33 cellular contexts compared by ENCODE assay signal in the genomic region with DNA sequence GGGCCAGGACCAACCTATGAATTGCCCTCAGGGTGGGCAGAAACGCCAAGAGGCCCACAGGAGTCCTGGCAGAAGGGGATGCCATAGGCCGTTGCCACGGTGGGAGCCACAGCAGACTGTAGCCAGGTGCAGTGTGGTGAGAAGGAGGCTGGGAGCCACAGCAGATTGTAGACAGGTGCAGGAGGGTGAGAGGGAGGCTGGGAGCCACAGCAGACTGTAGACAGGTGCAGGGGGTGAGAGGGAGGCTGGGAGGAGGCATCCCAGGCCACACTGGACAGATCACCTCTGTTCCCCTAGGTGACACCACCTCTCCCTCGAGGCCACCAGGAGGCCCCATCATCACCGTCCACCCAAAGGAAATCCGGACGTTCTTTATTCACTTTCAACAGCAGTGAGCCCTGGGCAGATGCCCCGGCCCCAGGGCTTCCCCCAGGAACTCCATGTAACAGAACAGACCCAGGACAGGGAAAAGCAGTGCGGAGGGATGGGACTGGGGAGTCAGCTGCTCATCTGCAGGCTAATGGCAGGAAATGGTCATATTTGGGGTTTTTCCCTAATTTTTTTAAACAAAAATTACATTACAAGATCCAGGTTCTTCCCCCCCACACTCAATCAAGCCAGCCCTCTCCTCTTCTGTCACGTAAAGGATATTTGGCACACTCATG. TPM values are rescaled to one million over a fixed set of nuclear protein-coding genes. Genes with fewer than 3 reads are reported as not detected.
DNase-seq lines count a peak whose midpoint lies in the region; ATAC-seq, FAIRE-seq and TF ChIP-seq lines count a peak whose summit lies in the region.
"Had no signal": no experiment of that assay in that cellular context is flagged by ENCODE, and none has a peak within 500 bp of the region (broad histone marks: within the 10 kb centered on the region; RNA-seq: fewer than 3 reads in every experiment).

No MANE protein-coding gene starts in this region.

- H3K27me3 ChIP-seq in WERI-Rb-1 (ENCODE audit: insufficient read depth, low read depth, severe bottlenecking): no peaks in the 10 kb centered on the region
- no peaks in the 10 kb centered on the region; a peak in 1 of 5 replicates for H3K27me3 ChIP-seq in HepG2 (ENCODE audit: control insufficient read depth in 1 of 2, insufficient read depth in 2 of 2, low read length in 2 of 2)
- H3K27me3 ChIP-seq in upper lobe of right lung: no peaks in the 10 kb centered on the region
- H3K27me3 ChIP-seq in PC-9 (ENCODE audit: insufficient read depth, low read depth): no peaks in the 10 kb centered on the region
- H3K27me3 ChIP-seq: body of pancreas, gastroesophageal sphincter, pancreas had no signal

- POLR2A ChIA-PET in HepG2 (lab: Yijun Ruan, JAX): no interaction called here
- POLR2A ChIA-PET in PC-9 (lab: Charles Lee; ENCODE audit: unreplicated experiment): no interaction called here

- no peak overlapping the region for H3K4me3 Mint-ChIP-seq in activated naive CD4-positive, alpha-beta T cell treated with anti-CD3 and anti-CD28 coated beads, Interleukin-2, amount 10 ng/mL, durations not matched to agents 7 days and 5 days
- H3K4me3 Mint-ChIP-seq: activated CD4-positive, alpha-beta T cell treated with anti-CD3 and anti-CD28 coated beads, Interleukin-2, amount 10 ng/mL, durations not matched to agents 24 days and 14 days; CD4-positive, alpha-beta memory T cell; nephron progenitor cell had no signal

- H2AFZ ChIP-seq in HepG2 (ENCODE audit: low read length): no peak overlapping the region
- H2AFZ ChIP-seq in PC-9: no peak overlapping the region
- H2AFZ ChIP-seq: GM23248 had no signal

- CTCF ChIA-PET in activated naive CD4-positive, alpha-beta T cell treated with anti-CD3 and anti-CD28 coated beads, Interleukin-2, amount 10 ng/mL, durations not matched to agents 7 days and 5 days (lab: Charles Lee): no interaction called here
- CTCF ChIA-PET in HepG2 (lab: Yijun Ruan, JAX; ENCODE audit: low intra/inter-chr PET ratio, low total read pairs): interaction anchor here (1.0 kb wide), 1 partner anchor 67 kb away, joined by 3 read pairs; no protein-coding TSS in a partner anchor
- CTCF ChIA-PET in PC-9 (lab: Charles Lee): no interaction called here

- H3K9me3 Mint-ChIP-seq in activated naive CD4-positive, alpha-beta T cell treated with anti-CD3 and anti-CD28 coated beads, Interleukin-2, amount 50 U/mL, for 72 hours: peaks cover 0 to 4% of the 10 kb centered on the region in 2 donors
- H3K9me3 Mint-ChIP-seq in activated naive CD4-positive, alpha-beta T cell treated with anti-CD3 and anti-CD28 coated beads, Interleukin-2, amount 10 ng/mL, durations not matched to agents 7 days and 5 days: no peaks in the 10 kb centered on the region
- H3K9me3 Mint-ChIP-seq: activated CD4-positive, alpha-beta T cell treated with anti-CD3 and anti-CD28 coated beads, Interleukin-2, amount 10 ng/mL, durations not matched to agents 24 days and 14 days; nephron progenitor cell had no signal

- no peak overlapping the region for H3K27ac ChIP-seq in WERI-Rb-1
- no peak overlapping the region for H3K27ac ChIP-seq in HepG2 (ENCODE audit: extremely low read length, insufficient read depth, low read length)
- H3K27ac ChIP-seq in upper lobe of right lung: no peak overlapping the region
- no peak overlapping the region for H3K27ac ChIP-seq in PC-9
- H3K27ac ChIP-seq: body of pancreas, gastroesophageal sphincter, GM23248, pancreas, skin epidermis, VCaP had no signal

- no peaks in the 10 kb centered on the region for H3K79me2 ChIP-seq in HepG2 (ENCODE audit: insufficient read depth, low read length)
- H3K79me2 ChIP-seq in PC-9 (ENCODE audit: low read depth): no peaks in the 10 kb centered on the region

- peak overlapping the region; percentile 22 to 58 for H3K27ac Mint-ChIP-seq in activated naive CD4-positive, alpha-beta T cell treated with anti-CD3 and anti-CD28 coated beads, Interleukin-2, amount 50 U/mL, for 72 hours
- H3K27ac Mint-ChIP-seq in activated naive CD4-positive, alpha-beta T cell treated with anti-CD3 and anti-CD28 coated beads, Interleukin-2, amount 10 ng/mL, durations not matched to agents 7 days and 5 days: no peak overlapping the region
- H3K27ac Mint-ChIP-seq: activated CD4-positive, alpha-beta T cell treated with anti-CD3 and anti-CD28 coated beads, Interleukin-2, amount 10 ng/mL, durations not matched to agents 24 days and 14 days; nephron progenitor cell had no signal

- H3K4me1 Mint-ChIP-seq in activated naive CD4-positive, alpha-beta T cell treated with anti-CD3 and anti-CD28 coated beads, Interleukin-2, amount 10 ng/mL, durations not matched to agents 7 days and 5 days: no peaks in the 10 kb centered on the region
- H3K4me1 Mint-ChIP-seq: activated CD4-positive, alpha-beta T cell treated with anti-CD3 and anti-CD28 coated beads, Interleukin-2, amount 10 ng/mL, durations not matched to agents 24 days and 14 days had no signal

- no peak for TF ChIP-seq POLR2A in HepG2 (IDR thresholded peaks at IDR 0.05; ENCODE audit: insufficient read depth in 1 of 2, low read depth in 2 of 2, low read length in 2 of 2)

- 74% methylated on average over 10 of the region's 10 CpGs for WGBS in HepG2 (ENCODE audit: low lambda C conversion rate)

- no peak for TF ChIP-seq EP300 in HepG2 (IDR thresholded peaks at IDR 0.05; ENCODE audit: low read depth in 2 of 2, low read length in 2 of 2)
- no peak for TF ChIP-seq EP300 in HepG2 (CRISPR knock-in tag; IDR thresholded peaks at IDR 0.05; ENCODE audit: borderline replicate concordance)

- peaks cover 9% of the 10 kb centered on the region for H3K36me3 ChIP-seq in WERI-Rb-1
- H3K36me3 ChIP-seq in HepG2 (replicated peaks in 1 of 2; ENCODE audit: control insufficient read depth in 1 of 2, insufficient read depth in 2 of 2, low read length in 2 of 2): peaks cover 2 to 4% of the 10 kb centered on the region in 2 experiments; a peak in 1 of 5 replicates
- peaks cover 30% of the 10 kb centered on the region for H3K36me3 ChIP-seq in upper lobe of right lung
- H3K36me3 ChIP-seq in PC-9 (ENCODE audit: low read depth): no peaks in the 10 kb centered on the region

- TF ChIP-seq CTCF in WERI-Rb-1 (IDR thresholded peaks at IDR 0.05; ENCODE audit: low read depth, low read length) (peak; percentile 26; the same call in 1 of the 2 replicates), HepG2 (CRISPR knock-in tag; IDR thresholded peaks at IDR 0.05) (peak; percentile 46), upper lobe of right lung (IDR thresholded peaks at IDR 0.05) (no peak), PC-9 (conservative IDR thresholded peaks at IDR 0.05) (no peak)

- intact Hi-C loops in HepG2 (cut with micrococcal nuclease; ENCODE audit: unreplicated experiment): loop anchor here (10.0 kb wide), 1 partner anchor 64 kb away; no protein-coding TSS in a partner anchor
- intact Hi-C loops in upper lobe of right lung (cut with DNase I): no loop called here
- intact Hi-C loops in PC-9 (cut with micrococcal nuclease; ENCODE audit: unreplicated experiment): no loop called here
- intact Hi-C loops in head of caudate nucleus (cut with DNase I): no loop called here

- FAIRE-seq in HepG2 (lab: Jason Lieb, UNC): no peak
- FAIRE-seq: A204.1, HTR-8/SVneo, pancreas had no signal

- in situ Hi-C loops in HepG2 (cut with HindIII; ENCODE audit: extremely low pct_ligation_motif_present, low pct_unique_long_range_greater_than_20kb): no loop called here

- peak in 1 of 2 donors; percentile 31 for ATAC-seq in activated naive CD4-positive, alpha-beta T cell treated with anti-CD3 and anti-CD28 coated beads, Interleukin-2, amount 50 U/mL, for 72 hours
- ATAC-seq in HepG2 (peak; percentile 81), upper lobe of right lung (peak; percentile 10), HG03280 (IDR thresholded peaks at IDR 0.05; ENCODE audit: unreplicated experiment) (no peak)
- ATAC-seq: body of pancreas, gastroesophageal sphincter, pancreas, PC-3 had no signal

- H3K27me3 Mint-ChIP-seq in activated naive CD4-positive, alpha-beta T cell treated with anti-CD3 and anti-CD28 coated beads, Interleukin-2, amount 10 ng/mL, durations not matched to agents 7 days and 5 days: no peaks in the 10 kb centered on the region
- H3K27me3 Mint-ChIP-seq: activated CD4-positive, alpha-beta T cell treated with anti-CD3 and anti-CD28 coated beads, Interleukin-2, amount 10 ng/mL, durations not matched to agents 24 days and 14 days; CD4-positive, alpha-beta memory T cell had no signal

- H3K9me3 ChIP-seq in WERI-Rb-1 (ENCODE audit: severe bottlenecking): no peaks in the 10 kb centered on the region
- H3K9me3 ChIP-seq in HepG2 (ENCODE audit: low read length): no peaks in the 10 kb centered on the region
- H3K9me3 ChIP-seq in upper lobe of right lung: no peaks in the 10 kb centered on the region
- no peaks in the 10 kb centered on the region for H3K9me3 ChIP-seq in PC-9 (ENCODE audit: insufficient read depth, low read depth)
- H3K9me3 ChIP-seq: body of pancreas, gastroesophageal sphincter, pancreas had no signal

- no peaks in the 10 kb centered on the region for H3F3A ChIP-seq in PC-9 (ENCODE audit: insufficient read depth, low read depth)

- no peak overlapping the region for H3K4me2 ChIP-seq in HepG2 (ENCODE audit: low read depth, low read length)
- no peak overlapping the region for H3K4me2 ChIP-seq in PC-9

- H3K4me3 ChIP-seq in WERI-Rb-1 (ENCODE audit: low read depth, low read length): no peak overlapping the region
- no peak overlapping the region for H3K4me3 ChIP-seq in HepG2 (replicated peaks in 1 of 3; ENCODE audit: insufficient read depth in 1 of 3, low read depth in 2 of 3, low read length in 3 of 3)
- no peak overlapping the region for H3K4me3 ChIP-seq in upper lobe of right lung
- no peak overlapping the region for H3K4me3 ChIP-seq in PC-9
- H3K4me3 ChIP-seq: body of pancreas, gastroesophageal sphincter, GM23248, lung, pancreas, skin epidermis had no signal

- no TSS peak for BruUV-seq in HepG2 (replicated peaks; lab: Mats Ljungman, UMichigan)
- BruUV-seq in PC-9 (replicated peaks; lab: Mats Ljungman, UMichigan): no TSS peak

- H3K9me2 ChIP-seq in PC-9 (ENCODE audit: insufficient read depth): no peaks in the 10 kb centered on the region

- peaks cover 9% of the 10 kb centered on the region for H3K4me1 ChIP-seq in HepG2 (ENCODE audit: insufficient read depth, low read length)
- no peaks in the 10 kb centered on the region for H3K4me1 ChIP-seq in upper lobe of right lung
- peaks cover 7% of the 10 kb centered on the region; the same call in 1 of the 2 replicates for H3K4me1 ChIP-seq in PC-9 (replicated peaks; ENCODE audit: insufficient read depth)
- H3K4me1 ChIP-seq: body of pancreas, gastroesophageal sphincter, pancreas had no signal

- no peak for DNase-seq in activated naive CD4-positive, alpha-beta T cell treated with anti-CD3 and anti-CD28 coated beads, Interleukin-2, amount 50 U/mL, for 72 hours (ENCODE audit: low spot score in 2 of 2)
- no peak for DNase-seq in activated naive CD4-positive, alpha-beta T cell treated with anti-CD3 and anti-CD28 coated beads, Interleukin-2, amount 10 ng/mL, durations not matched to agents 7 days and 5 days
- no peak for DNase-seq in WERI-Rb-1
- DNase-seq in HepG2 (ENCODE audit: low spot score): peak; percentile 20
- peak; percentile 45 for DNase-seq in upper lobe of right lung
- DNase-seq in PC-9: no peak
- no peak for DNase-seq in head of caudate nucleus
- DNase-seq: activated CD4-positive, alpha-beta T cell treated with anti-CD3 and anti-CD28 coated beads, Interleukin-2, amount 10 ng/mL, durations not matched to agents 24 days and 14 days; activated effector memory CD4-positive, alpha-beta T cell treated with anti-CD3 and anti-CD28 coated beads, Interleukin-2, amount 50 U/mL, for 16 hours; activated T-cell treated with anti-CD3 and anti-CD28 coated beads, Interleukin-2, amount 50 U/mL, for 1 hour; AML-193; body of pancreas; CD4-positive, alpha-beta memory T cell; cerebellar nuclear complex; GM23248; hippocampal formation; NCI-H1417; NCI-H2029; NCI-H524 treated with DMSO at 0.1 percent for 48 hours; nephron progenitor cell; NK-92 treated with Interleukin-12 subunit alpha and Interleukin-12 subunit beta, amount 100 ng/mL, for 24 hours; PC-3; SHP77; stimulated activated naive CD4-positive, alpha-beta T cell; T1000 had no signal

- peaks cover 6 to 11% of the 10 kb centered on the region in 2 donors for H3K36me3 Mint-ChIP-seq in activated naive CD4-positive, alpha-beta T cell treated with anti-CD3 and anti-CD28 coated beads, Interleukin-2, amount 50 U/mL, for 72 hours
- peaks cover 33% of the 10 kb centered on the region for H3K36me3 Mint-ChIP-seq in activated naive CD4-positive, alpha-beta T cell treated with anti-CD3 and anti-CD28 coated beads, Interleukin-2, amount 10 ng/mL, durations not matched to agents 7 days and 5 days

- no peak overlapping the region for H3K9ac ChIP-seq in HepG2 (ENCODE audit: insufficient read depth, low read depth, low read length)
- H3K9ac ChIP-seq: GM23248 had no signal

- H4K20me1 ChIP-seq in HepG2 (ENCODE audit: insufficient read depth, low read length) (no peaks in the 10 kb centered on the region), PC-9 (ENCODE audit: insufficient read depth) (no peaks in the 10 kb centered on the region)

- TF ChIP-seq RAD21 in HepG2 (CRISPR knock-in tag; IDR thresholded peaks at IDR 0.05): no peak

RNA-seq across cellular contexts. Expression of a gene that starts 19.5 kb away (rescaled TPM):
- 100 to 1,000 TPM in 1 of 2 donors, 10 to 100 TPM in 1; 72.7 to 114 TPM for total RNA-seq in activated naive CD4-positive, alpha-beta T cell treated with anti-CD3 and anti-CD28 coated beads, Interleukin-2, amount 50 U/mL, for 72 hours
- 158 and 254 TPM in 2 replicates for total RNA-seq in HepG2 (2016; rRNA removed; fragmentation: Illumina TruSeq; extraction: Trizol)
- 31.0 and 37.7 TPM in 2 replicates for total RNA-seq in HepG2 (2016; cell fraction: cytosol; rRNA removed; fragmentation: Illumina TruSeq; extraction: Trizol; ENCODE audit: low read depth)
- total RNA-seq in HepG2 (2016; cell fraction: insoluble cytoplasmic fraction; rRNA removed; fragmentation: Illumina TruSeq; extraction: Trizol): 174 and 249 TPM in 2 replicates
- total RNA-seq in HepG2 (2016; cell fraction: membrane; rRNA removed; fragmentation: Illumina TruSeq; extraction: Trizol): 87.0 and 105 TPM in 2 replicates
- total RNA-seq in HepG2 (2016; cell fraction: nucleus; rRNA removed; fragmentation: Illumina TruSeq; extraction: Trizol): 67.5 and 68.6 TPM in 2 replicates
- polyA plus RNA-seq in HepG2 (2011; rRNA removed): 103 and 112 TPM in 2 replicates
- 110 and 141 TPM in 2 replicates for polyA plus RNA-seq in HepG2 (2011; cell fraction: cytosol; rRNA removed)
- 54.5 and 54.7 TPM in 2 replicates for polyA plus RNA-seq in HepG2 (2011; cell fraction: nucleus; rRNA removed)
- 198 and 236 TPM in 2 replicates for polyA plus RNA-seq in HepG2 (2012)
- 55.7 and 56.7 TPM in 2 replicates for polyA plus RNA-seq in HepG2 (2016; cell fraction: cytosol; fragmentation: Illumina TruSeq; extraction: Trizol; ENCODE audit: low read depth)
- 509 and 563 TPM in 2 replicates for polyA plus RNA-seq in HepG2 (2016; cell fraction: insoluble cytoplasmic fraction; fragmentation: Illumina TruSeq; extraction: Trizol; ENCODE audit: low read depth)
- polyA plus RNA-seq in HepG2 (2016; cell fraction: membrane; fragmentation: Illumina TruSeq; extraction: Trizol; ENCODE audit: low read depth): 117 and 129 TPM in 2 replicates
- 205 and 206 TPM in 2 replicates for polyA plus RNA-seq in HepG2 (2016; cell fraction: nucleus; fragmentation: Illumina TruSeq; extraction: Trizol; ENCODE audit: insufficient read depth, low read depth)
- 19.4 and 22.0 TPM in 2 replicates for polyA minus RNA-seq in HepG2 (2011; rRNA and poly(A)+ RNA removed; ENCODE audit: low replicate concordance)
- 29.9 and 30.5 TPM in 2 replicates for polyA minus RNA-seq in HepG2 (2011; cell fraction: cytosol; rRNA and poly(A)+ RNA removed)
- polyA minus RNA-seq in HepG2 (2011; cell fraction: nucleus; rRNA and poly(A)+ RNA removed): 21.4 and 24.6 TPM in 2 replicates
- 235 TPM for total RNA-seq in upper lobe of right lung
- total RNA-seq in PC-9 (2021): 278 and 291 TPM in 2 replicates

RNA-seq across cellular contexts. Expression of a gene that starts 46.0 kb away (rescaled TPM):
- total RNA-seq in activated naive CD4-positive, alpha-beta T cell treated with anti-CD3 and anti-CD28 coated beads, Interleukin-2, amount 50 U/mL, for 72 hours: 10 to 100 TPM; 13.9 to 21.4 TPM
- total RNA-seq in HepG2 (2016; rRNA removed; fragmentation: Illumina TruSeq; extraction: Trizol) (2.8 and 5.4 TPM in 2 replicates), upper lobe of right lung (39.6 TPM), PC-9 (2021) (22.1 and 27.8 TPM in 2 replicates)
- 0.62 and 0.71 TPM in 2 replicates for total RNA-seq in HepG2 (2016; cell fraction: cytosol; rRNA removed; fragmentation: Illumina TruSeq; extraction: Trizol; ENCODE audit: low read depth)
- 2.0 and 5.4 TPM in 2 replicates for total RNA-seq in HepG2 (2016; cell fraction: insoluble cytoplasmic fraction; rRNA removed; fragmentation: Illumina TruSeq; extraction: Trizol)
- total RNA-seq in HepG2 (2016; cell fraction: membrane; rRNA removed; fragmentation: Illumina TruSeq; extraction: Trizol): 1.1 and 1.2 TPM in 2 replicates
- 6.3 and 8.0 TPM in 2 replicates for total RNA-seq in HepG2 (2016; cell fraction: nucleus; rRNA removed; fragmentation: Illumina TruSeq; extraction: Trizol)
- polyA plus RNA-seq in HepG2 (2011; rRNA removed): 4.8 and 6.4 TPM in 2 replicates
- polyA plus RNA-seq in HepG2 (2011; cell fraction: cytosol; rRNA removed): 4.7 and 6.1 TPM in 2 replicates
- 14.1 and 16.0 TPM in 2 replicates for polyA plus RNA-seq in HepG2 (2011; cell fraction: nucleus; rRNA removed)
- polyA plus RNA-seq in HepG2 (2012): 4.4 and 4.5 TPM in 2 replicates
- 0.44 TPM in 2 replicates for polyA plus RNA-seq in HepG2 (2016; cell fraction: cytosol; fragmentation: Illumina TruSeq; extraction: Trizol; ENCODE audit: low read depth)
- 2.4 and 3.0 TPM in 2 replicates for polyA plus RNA-seq in HepG2 (2016; cell fraction: insoluble cytoplasmic fraction; fragmentation: Illumina TruSeq; extraction: Trizol; ENCODE audit: low read depth)
- polyA plus RNA-seq in HepG2 (2016; cell fraction: membrane; fragmentation: Illumina TruSeq; extraction: Trizol; ENCODE audit: low read depth): 0.70 and 0.92 TPM in 2 replicates
- polyA plus RNA-seq in HepG2 (2016; cell fraction: nucleus; fragmentation: Illumina TruSeq; extraction: Trizol; ENCODE audit: insufficient read depth, low read depth): 14.4 and 14.5 TPM in 2 replicates
- polyA minus RNA-seq in HepG2 (2011; rRNA and poly(A)+ RNA removed; ENCODE audit: low replicate concordance): 9.0 and 18.8 TPM in 2 replicates
- 7.6 and 8.0 TPM in 2 replicates for polyA minus RNA-seq in HepG2 (2011; cell fraction: cytosol; rRNA and poly(A)+ RNA removed)
- 5.0 and 6.2 TPM in 2 replicates for polyA minus RNA-seq in HepG2 (2011; cell fraction: nucleus; rRNA and poly(A)+ RNA removed)

Comparison
In these comparisons a context has a peak if more than half of its experiments do, and no peak if none do; other contexts are left out.
1. DNase-seq: peak in HepG2 (single experiment) and upper lobe of right lung (single experiment); none in activated naive CD4-positive, alpha-beta T cell treated with anti-CD3 and anti-CD28 coated beads, Interleukin-2, amount 50 U/mL, for 72 hours (0 of 2), activated naive CD4-positive, alpha-beta T cell treated with anti-CD3 and anti-CD28 coated beads, Interleukin-2, amount 10 ng/mL, durations not matched to agents 7 days and 5 days (single experiment), WERI-Rb-1 (single experiment), PC-9 (0 of 2) and head of caudate nucleus (0 of 42).
2. CTCF ChIP-seq: peak in WERI-Rb-1 (single experiment) and HepG2 (single experiment); none in upper lobe of right lung (single experiment) and PC-9 (single experiment).